In the genomic region with DNA sequence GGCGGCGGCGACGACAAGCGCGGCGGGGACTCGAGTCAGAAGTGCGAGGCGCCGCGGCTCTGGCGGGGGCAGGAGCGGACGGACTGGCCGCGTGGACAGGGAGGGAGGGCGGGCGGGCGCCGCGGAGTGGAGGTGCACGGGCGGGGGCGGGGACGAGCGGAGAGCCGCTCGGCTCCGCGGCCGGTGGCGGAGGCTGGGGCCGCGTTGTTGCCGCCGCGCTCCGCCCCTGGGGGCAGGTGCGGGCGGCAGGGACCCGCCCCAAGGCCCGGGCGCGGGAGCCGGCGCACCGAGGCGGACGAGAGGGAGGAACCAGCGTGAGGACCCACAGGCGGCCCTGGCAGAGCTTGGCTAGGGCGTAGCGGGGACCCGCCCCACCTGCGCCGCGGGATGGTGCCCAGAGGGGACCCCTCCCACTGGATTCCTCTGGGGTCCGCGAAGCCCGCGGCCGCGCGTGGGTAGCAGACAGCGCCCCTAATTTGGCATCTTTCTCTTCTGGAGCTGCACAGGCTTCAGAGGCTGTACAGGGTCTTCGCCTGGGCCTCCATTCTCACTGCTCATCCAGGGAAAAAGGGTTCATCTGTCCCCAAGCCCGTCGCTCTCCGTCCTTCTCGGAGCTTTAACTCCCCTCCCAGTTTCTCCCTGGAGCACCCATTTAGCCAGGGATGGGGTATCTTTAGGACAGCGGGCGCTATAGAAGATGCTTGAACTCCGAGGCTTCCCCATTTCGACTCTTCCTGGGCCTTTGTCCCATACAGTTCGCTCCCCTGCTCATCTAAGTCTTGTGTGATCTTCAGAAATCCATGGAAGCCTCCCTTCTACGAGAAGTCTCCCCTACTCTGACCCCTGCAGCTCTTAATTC, we compare ENCODE assay signal across 8 cellular contexts. TPM values are rescaled to one million over a fixed set of nuclear protein-coding genes. Genes with fewer than 3 reads are reported as not detected.
DNase-seq lines count a peak whose midpoint lies in the region; TF ChIP-seq lines count a peak whose summit lies in the region.

A gene (minus strand): TSS at position 45 of the 859 bp plus-strand sequence.

- DNase-seq in stimulated activated CD4-positive, alpha-beta T cell treated with anti-CD3 and anti-CD28 coated beads, Interleukin-12 subunit alpha, Interleukin-12 subunit beta, amount 100 ng/mL, for 4 hours = peak; percentile 29
- DNase-seq in stimulated activated CD4-positive, alpha-beta T cell treated with anti-CD3 and anti-CD28 coated beads, Interleukin-1b, Interleukin-23, amount 100 ng/mL, for 48 hours = no peak
- DNase-seq in MG63 (no peak), left ventricle myocardium inferior (no peak), retinal pigment epithelial cell (ENCODE audit: low read depth) (no peak), NCI-H226 (no peak), NCI-H128 (lab: John Stamatoyannopoulos, UW; ENCODE audit: unreplicated experiment) (no peak)
- peak; percentile 24 for DNase-seq in activated naive CD4-positive, alpha-beta T cell treated with Interleukin-2 at 50 U/mL for 16 hours

- peaks cover 18% of the 10 kb centered on the region for H3K4me1 ChIP-seq in left ventricle myocardium inferior

- no peak within 1 kb of the TSS for H3K27ac ChIP-seq in left ventricle myocardium inferior (replicated peaks)

- peaks cover 46% of the 10 kb centered on the region for H3K27me3 ChIP-seq in MG63
- H3K27me3 ChIP-seq in left ventricle myocardium inferior (ENCODE audit: low read depth) = peaks cover 97% of the 10 kb centered on the region

- intact Hi-C loops in left ventricle myocardium inferior (cut with micrococcal nuclease) = no loop called here

- TF ChIP-seq CTCF in left ventricle myocardium inferior (IDR thresholded peaks at IDR 0.05; ENCODE audit: borderline replicate concordance) (no peak), retinal pigment epithelial cell (conservative IDR thresholded peaks at IDR 0.05; ENCODE audit: low read depth, low read length) (no peak)

- H3K4me3 ChIP-seq in MG63 (peak within 1 kb of the TSS; percentile 16; the same call in 1 of the 2 replicates), left ventricle myocardium inferior (peak within 1 kb of the TSS; percentile 67), retinal pigment epithelial cell (ENCODE audit: low read length) (peak within 1 kb of the TSS; percentile 30)

- H3K36me3 ChIP-seq in MG63 (no peaks in the 10 kb centered on the region), left ventricle myocardium inferior (no peaks in the 10 kb centered on the region)

- H3K9me3 ChIP-seq in MG63 (no peaks in the 10 kb centered on the region), left ventricle myocardium inferior (replicated peaks) (no peaks in the 10 kb centered on the region)

RNA-seq across cellular contexts. Expression of the gene that starts here (rescaled TPM):
- not detected in 2 replicates for total RNA-seq in MG63 (2014; rRNA removed; shearing (Covaris generic); ENCODE audit: low replicate concordance)
- 0.22 TPM for total RNA-seq in left ventricle myocardium inferior

Comparison
In these comparisons a context has a peak if more than half of its experiments do, and no peak if none do; other contexts are left out.
1. DNase-seq: peak in stimulated activated CD4-positive, alpha-beta T cell treated with anti-CD3 and anti-CD28 coated beads, Interleukin-12 subunit alpha, Interleukin-12 subunit beta, amount 100 ng/mL, for 4 hours (single experiment) and activated naive CD4-positive, alpha-beta T cell treated with Interleukin-2 at 50 U/mL for 16 hours (single experiment); none in stimulated activated CD4-positive, alpha-beta T cell treated with anti-CD3 and anti-CD28 coated beads, Interleukin-1b, Interleukin-23, amount 100 ng/mL, for 48 hours (single experiment), MG63 (single experiment), left ventricle myocardium inferior (single experiment), retinal pigment epithelial cell (single experiment), NCI-H226 (single experiment) and NCI-H128 (single experiment).
2. H3K4me3 ChIP-seq: peak in every context shown above with its lines; median percentile 67 in left ventricle myocardium inferior; 30 in retinal pigment epithelial cell; 16 in MG63.